25 cellular contexts compared by ENCODE assay signal in genomic region chrX:116667760-116668159, GRCh38.
"Had no signal": no experiment of that assay in that cellular context is flagged by ENCODE, and none has a peak within 500 bp of the region (broad histone marks: within the 10 kb centered on the region; RNA-seq: fewer than 3 reads in every experiment).

No MANE protein-coding gene starts in this region.

- DNase-seq: activated CD4-positive, alpha-beta T cell treated with anti-CD3 and anti-CD28 coated beads, Interleukin-2, amount 10 ng/mL, durations not matched to agents 24 days and 14 days; activated CD4-positive, alpha-beta T cell treated with anti-CD3 and anti-CD28 coated beads, Interleukin-2, amount 50 U/mL, for 4 hours; activated CD8-positive, alpha-beta T cell treated with anti-CD3 and anti-CD28 coated beads for 36 hours; activated effector memory CD4-positive, alpha-beta T cell treated with anti-CD3 and anti-CD28 coated beads, Interleukin-2, amount 50 U/mL, for 16 hours; activated naive CD4-positive, alpha-beta T cell; activated naive CD4-positive, alpha-beta T cell treated with anti-CD3 and anti-CD28 coated beads, Interleukin-2, amount 50 U/mL, for 16 hours; activated naive CD8-positive, alpha-beta T cell treated with anti-CD3 and anti-CD28 coated beads for 36 hours; activated T-cell treated with anti-CD3 and anti-CD28 coated beads, Interleukin-2, amount 50 U/mL, for 1 hour; activated T-cell treated with anti-CD3 and anti-CD28 coated beads, Interleukin-2, amount 50 U/mL, for 72 hours; amniotic stem cell; aorta; brain microvascular endothelial cell; NCI-H1105; NCI-H1417 treated with DMSO at 0.1 percent for 48 hours; NCI-H187 treated with DMSO at 0.1 percent for 48 hours; NCI-H345; NCI-H524 treated with DMSO at 0.1 percent for 48 hours; PC-3; Peyer's patch; RPMI8226; T1000; WERI-Rb-1 had no signal

- H3K9me3 ChIP-seq: Peyer's patch had no signal

- H3K27ac Mint-ChIP-seq: activated CD4-positive, alpha-beta T cell treated with anti-CD3 and anti-CD28 coated beads, Interleukin-2, amount 10 ng/mL, durations not matched to agents 24 days and 14 days; activated CD8-positive, alpha-beta T cell treated with anti-CD3 and anti-CD28 coated beads for 36 hours; activated naive CD8-positive, alpha-beta T cell treated with anti-CD3 and anti-CD28 coated beads for 36 hours; activated T-cell treated with anti-CD3 and anti-CD28 coated beads, Interleukin-2, amount 50 U/mL, for 72 hours; activated T-helper 17 cell treated with anti-CD3 and anti-CD28 coated beads, Interleukin-2, amount 50 U/mL, for 72 hours had no signal

- H3K4me3 ChIP-seq: Peyer's patch had no signal

- H3K27ac ChIP-seq: brain microvascular endothelial cell, KMS-11, Peyer's patch, WERI-Rb-1 had no signal

- H3K27me3 ChIP-seq: brain microvascular endothelial cell, Peyer's patch had no signal

- ATAC-seq: activated CD8-positive, alpha-beta T cell treated with anti-CD3 and anti-CD28 coated beads for 36 hours; activated T-cell treated with anti-CD3 and anti-CD28 coated beads, Interleukin-2, amount 50 U/mL, for 72 hours; activated T-helper 17 cell treated with anti-CD3 and anti-CD28 coated beads, Interleukin-2, amount 50 U/mL, for 72 hours; PC-3 had no signal

- H3K4me3 Mint-ChIP-seq: activated CD4-positive, alpha-beta T cell treated with anti-CD3 and anti-CD28 coated beads, Interleukin-2, amount 10 ng/mL, durations not matched to agents 24 days and 14 days; activated CD8-positive, alpha-beta T cell treated with anti-CD3 and anti-CD28 coated beads for 36 hours; activated naive CD8-positive, alpha-beta T cell treated with anti-CD3 and anti-CD28 coated beads for 36 hours; activated T-cell treated with anti-CD3 and anti-CD28 coated beads, Interleukin-2, amount 50 U/mL, for 72 hours; activated T-helper 17 cell treated with anti-CD3 and anti-CD28 coated beads, Interleukin-2, amount 50 U/mL, for 72 hours; central memory CD8-positive, alpha-beta T cell had no signal

- H3K36me3 ChIP-seq: brain microvascular endothelial cell, Peyer's patch, WERI-Rb-1 had no signal

- H3K27me3 Mint-ChIP-seq: activated CD4-positive, alpha-beta T cell treated with anti-CD3 and anti-CD28 coated beads, Interleukin-2, amount 10 ng/mL, durations not matched to agents 24 days and 14 days; activated CD8-positive, alpha-beta T cell treated with anti-CD3 and anti-CD28 coated beads for 36 hours; activated naive CD8-positive, alpha-beta T cell treated with anti-CD3 and anti-CD28 coated beads for 36 hours; activated T-helper 17 cell treated with anti-CD3 and anti-CD28 coated beads, Interleukin-2, amount 50 U/mL, for 72 hours; central memory CD8-positive, alpha-beta T cell had no signal

- H3K36me3 Mint-ChIP-seq: activated naive CD8-positive, alpha-beta T cell treated with anti-CD3 and anti-CD28 coated beads for 36 hours had no signal

- H3K9me3 Mint-ChIP-seq: activated CD4-positive, alpha-beta T cell treated with anti-CD3 and anti-CD28 coated beads, Interleukin-2, amount 10 ng/mL, durations not matched to agents 24 days and 14 days; activated CD8-positive, alpha-beta T cell treated with anti-CD3 and anti-CD28 coated beads for 36 hours; activated naive CD8-positive, alpha-beta T cell treated with anti-CD3 and anti-CD28 coated beads for 36 hours; activated T-cell treated with anti-CD3 and anti-CD28 coated beads, Interleukin-2, amount 50 U/mL, for 72 hours; activated T-helper 17 cell treated with anti-CD3 and anti-CD28 coated beads, Interleukin-2, amount 50 U/mL, for 72 hours had no signal

- H3K4me1 Mint-ChIP-seq: activated CD4-positive, alpha-beta T cell treated with anti-CD3 and anti-CD28 coated beads, Interleukin-2, amount 10 ng/mL, durations not matched to agents 24 days and 14 days; activated naive CD8-positive, alpha-beta T cell treated with anti-CD3 and anti-CD28 coated beads for 36 hours; activated T-helper 17 cell treated with anti-CD3 and anti-CD28 coated beads, Interleukin-2, amount 50 U/mL, for 72 hours; central memory CD8-positive, alpha-beta T cell had no signal

- H3K4me1 ChIP-seq: Peyer's patch had no signal

- H3K9ac ChIP-seq: KMS-11 had no signal
